21 cellular contexts compared by ENCODE assay signal in genomic region chr6:141290871-141291270, GRCh38.
DNase-seq lines count a peak whose midpoint lies in the region; ATAC-seq, FAIRE-seq and TF ChIP-seq lines count a peak whose summit lies in the region.
"Had no signal": no experiment of that assay in that cellular context is flagged by ENCODE, and none has a peak within 500 bp of the region (broad histone marks: within the 10 kb centered on the region; RNA-seq: fewer than 3 reads in every experiment).

No MANE protein-coding gene starts in this region.

- H3K79me2 ChIP-seq in mammary epithelial cell (ENCODE audit: insufficient read depth, low read length) (no peaks in the 10 kb centered on the region), endothelial cell of umbilical vein (ENCODE audit: control insufficient read depth, insufficient read depth, low read length) (no peaks in the 10 kb centered on the region)

- DNase-seq in MCF 10A (ENCODE audit: unreplicated experiment), result no peak
- DNase-seq in mammary epithelial cell, result no peak
- DNase-seq in NCI-H69 (lab: John Stamatoyannopoulos, UW), result peak; percentile 33
- no peak for DNase-seq in endothelial cell of umbilical vein (ENCODE audit: low read depth, low spot score)
- DNase-seq in D721Med (ENCODE audit: insufficient read length, low spot score), result no peak
- no peak for DNase-seq in activated T-cell treated with anti-CD3 and anti-CD28 coated beads, Interleukin-2, amount 50 U/mL, for 4 hours
- DNase-seq in GDM1 (lab: John Stamatoyannopoulos, UW), result no peak
- no peak for DNase-seq in HuH-7 (ENCODE audit: low spot score)
- DNase-seq: activated CD4-positive, alpha-beta memory T cell treated with anti-CD3 and anti-CD28 coated beads, Interleukin-2, amount 10 ng/mL, durations not matched to agents 7 days and 5 days; activated CD4-positive, CD25-positive, alpha-beta regulatory T cell; activated naive CD4-positive, alpha-beta T cell; activated T-cell treated with anti-CD3 and anti-CD28 coated beads for 4 hours; amniotic stem cell; Caco-2; NCI-H187 treated with DMSO at 0.1 percent for 48 hours; NCI-H226; upper lobe of right lung had no signal

- H3K36me3 ChIP-seq in mammary epithelial cell (ENCODE audit: insufficient read depth, low read length) (no peaks in the 10 kb centered on the region), endothelial cell of umbilical vein (ENCODE audit: control insufficient read depth in 2 of 2, extremely low read depth in 1 of 2, insufficient read depth in 2 of 2, low read length in 2 of 2) (no peaks in the 10 kb centered on the region)
- H3K36me3 ChIP-seq: cardiac muscle cell, upper lobe of right lung had no signal

- H3K27ac ChIP-seq in mammary epithelial cell (ENCODE audit: insufficient read depth, low read depth, low read length) (no peak overlapping the region), endothelial cell of umbilical vein (ENCODE audit: insufficient read depth, low read depth, low read length) (no peak overlapping the region)
- H3K27ac ChIP-seq: cardiac muscle cell, epithelial cell of prostate, upper lobe of right lung had no signal

- H3K27me3 ChIP-seq in mammary epithelial cell (ENCODE audit: insufficient read depth, low read length) (no peaks in the 10 kb centered on the region), endothelial cell of umbilical vein (ENCODE audit: control insufficient read depth in 2 of 2, insufficient read depth in 2 of 2, low read length in 2 of 2) (no peaks in the 10 kb centered on the region)
- H3K27me3 ChIP-seq: cardiac muscle cell, upper lobe of right lung had no signal

- no peaks in the 10 kb centered on the region for H3K9me1 ChIP-seq in endothelial cell of umbilical vein (replicated peaks; ENCODE audit: control insufficient read depth, extremely low read depth, insufficient read depth, low read length)

- H3K9ac ChIP-seq in mammary epithelial cell (ENCODE audit: insufficient read depth, low read length) (no peak overlapping the region), endothelial cell of umbilical vein (replicated peaks; ENCODE audit: extremely low read depth, insufficient read depth, low read length) (no peak overlapping the region)

- no peak for ATAC-seq in activated T-cell treated with anti-CD3 and anti-CD28 coated beads, Interleukin-2, amount 50 U/mL, for 4 hours
- ATAC-seq: upper lobe of right lung had no signal

- CTCF ChIA-PET in MCF 10A (lab: Yijun Ruan, JAX) (no interaction called here), mammary epithelial cell (lab: Charles Lee; ENCODE audit: low non-redundant PET) (no interaction called here), endothelial cell of umbilical vein (lab: Charles Lee) (interaction anchor here (1.0 kb wide), 1 partner anchor 11 kb away, joined by 3 read pairs; no protein-coding TSS in a partner anchor)

- FAIRE-seq in endothelial cell of umbilical vein (lab: Jason Lieb, UNC) (no peak), D721Med (lab: Jason Lieb, UNC) (no peak)

- peaks cover 6% of the 10 kb centered on the region for H3K36me3 Mint-ChIP-seq in MCF 10A (ENCODE audit: insufficient read depth, unreplicated experiment)
- H3K36me3 Mint-ChIP-seq in activated T-cell treated with anti-CD3 and anti-CD28 coated beads, Interleukin-2, amount 50 U/mL, for 4 hours (ENCODE audit: insufficient read depth), result no peaks in the 10 kb centered on the region
- H3K36me3 Mint-ChIP-seq: IgD-negative memory B cell had no signal

- H3K4me2 ChIP-seq in mammary epithelial cell (ENCODE audit: insufficient read depth, low read depth, low read length) (no peak overlapping the region), endothelial cell of umbilical vein (ENCODE audit: insufficient read depth, low read length) (no peak overlapping the region)

- in situ Hi-C loops in mammary epithelial cell (cut with MboI; ENCODE audit: low sequenced_read_pairs in 2 of 2), result no loop called here

- dilution Hi-C loops in mammary epithelial cell (cut with HindIII; ENCODE audit: low sequenced_read_pairs), result no loop called here
- dilution Hi-C loops in endothelial cell of umbilical vein (cut with MboI; ENCODE audit: extremely low pct_ligation_motif_present, low sequenced_read_pairs), result no loop called here

- H4K20me1 ChIP-seq in mammary epithelial cell (ENCODE audit: insufficient read depth, low read length), result no peaks in the 10 kb centered on the region
- H4K20me1 ChIP-seq in endothelial cell of umbilical vein (replicated peaks; ENCODE audit: control insufficient read depth, extremely low read depth, insufficient read depth, low read length), result no peaks in the 10 kb centered on the region

- H3K4me1 Mint-ChIP-seq in MCF 10A (ENCODE audit: insufficient read depth, unreplicated experiment), result peaks cover 6% of the 10 kb centered on the region
- H3K4me1 Mint-ChIP-seq in activated T-cell treated with anti-CD3 and anti-CD28 coated beads, Interleukin-2, amount 50 U/mL, for 4 hours (ENCODE audit: low read depth), result no peaks in the 10 kb centered on the region
- H3K4me1 Mint-ChIP-seq: activated CD4-positive, alpha-beta memory T cell treated with anti-CD3 and anti-CD28 coated beads, Interleukin-2, amount 10 ng/mL, durations not matched to agents 7 days and 5 days; IgD-negative memory B cell had no signal

- no peak for TF ChIP-seq CTCF in MCF 10A (IDR thresholded peaks at IDR 0.05; ENCODE audit: unreplicated experiment)
- TF ChIP-seq CTCF in mammary epithelial cell (conservative IDR thresholded peaks at IDR 0.05 in 1 of 2, IDR thresholded peaks at IDR 0.05 in 1 of 2; ENCODE audit: extremely low read depth in 1 of 2, insufficient read depth in 1 of 2, low read depth in 1 of 2, low read length in 2 of 2), result no peak
- TF ChIP-seq CTCF in endothelial cell of umbilical vein (IDR thresholded peaks at IDR 0.05; ENCODE audit: extremely low read depth in 1 of 2, insufficient read depth in 1 of 2, low read depth in 1 of 2, low read length in 2 of 2), result no peak
- no peak for TF ChIP-seq CTCF in D721Med (IDR thresholded peaks at IDR 0.05; ENCODE audit: insufficient read depth, missing control alignments)

- H3K9me3 Mint-ChIP-seq in MCF 10A (ENCODE audit: unreplicated experiment), result no peaks in the 10 kb centered on the region
- H3K9me3 Mint-ChIP-seq in activated T-cell treated with anti-CD3 and anti-CD28 coated beads, Interleukin-2, amount 50 U/mL, for 4 hours, result peaks cover 7% of the 10 kb centered on the region
- H3K9me3 Mint-ChIP-seq: activated CD4-positive, alpha-beta memory T cell treated with anti-CD3 and anti-CD28 coated beads, Interleukin-2, amount 10 ng/mL, durations not matched to agents 7 days and 5 days had no signal

- no peaks in the 10 kb centered on the region for H3K27me3 Mint-ChIP-seq in MCF 10A (ENCODE audit: insufficient read depth, unreplicated experiment)
- H3K27me3 Mint-ChIP-seq in activated T-cell treated with anti-CD3 and anti-CD28 coated beads, Interleukin-2, amount 50 U/mL, for 4 hours (ENCODE audit: low read depth), result no peaks in the 10 kb centered on the region
- H3K27me3 Mint-ChIP-seq: activated CD4-positive, alpha-beta memory T cell treated with anti-CD3 and anti-CD28 coated beads, Interleukin-2, amount 10 ng/mL, durations not matched to agents 7 days and 5 days; dendritic cell treated with granulocyte-macrophage colony-stimulating factor and Interleukin-4, amounts not matched to agents 40 ng/mL and 50 ng/mL, for 4 days; IgD-negative memory B cell had no signal

- H3K4me3 ChIP-seq in mammary epithelial cell (replicated peaks in 1 of 3; ENCODE audit: insufficient read depth in 1 of 3, low read depth in 2 of 3, low read length in 3 of 3) (no peak overlapping the region), endothelial cell of umbilical vein (replicated peaks in 1 of 3; ENCODE audit: insufficient read depth in 1 of 3, low read depth in 1 of 3, low read length in 3 of 3) (no peak overlapping the region)
- H3K4me3 ChIP-seq: cardiac muscle cell, upper lobe of right lung had no signal

- H3K9me3 ChIP-seq in mammary epithelial cell (replicated peaks; ENCODE audit: insufficient read depth, low read length) (no peaks in the 10 kb centered on the region), endothelial cell of umbilical vein (replicated peaks; ENCODE audit: control insufficient read depth, insufficient read depth, low read length) (no peaks in the 10 kb centered on the region)
- H3K9me3 ChIP-seq: Caco-2, upper lobe of right lung had no signal

- intact Hi-C loops in MCF 10A (cut with micrococcal nuclease) (no loop called here), mammary epithelial cell (cut with micrococcal nuclease) (no loop called here), endothelial cell of umbilical vein (cut with micrococcal nuclease) (no loop called here)

- H3K4me1 ChIP-seq in mammary epithelial cell (ENCODE audit: insufficient read depth, low read length) (no peaks in the 10 kb centered on the region), endothelial cell of umbilical vein (ENCODE audit: control insufficient read depth, extremely low read depth, insufficient read depth, low read length) (peaks cover 4% of the 10 kb centered on the region)
- H3K4me1 ChIP-seq: Caco-2, upper lobe of right lung had no signal

- H3K4me3 Mint-ChIP-seq in MCF 10A (ENCODE audit: unreplicated experiment), result no peak overlapping the region
- no peak overlapping the region for H3K4me3 Mint-ChIP-seq in activated T-cell treated with anti-CD3 and anti-CD28 coated beads, Interleukin-2, amount 50 U/mL, for 4 hours
- H3K4me3 Mint-ChIP-seq: activated CD4-positive, alpha-beta memory T cell treated with anti-CD3 and anti-CD28 coated beads, Interleukin-2, amount 10 ng/mL, durations not matched to agents 7 days and 5 days; dendritic cell treated with granulocyte-macrophage colony-stimulating factor and Interleukin-4, amounts not matched to agents 40 ng/mL and 50 ng/mL, for 4 days; IgD-negative memory B cell had no signal

- 100% methylated on average over 1 of the region's 1 CpG for WGBS in mammary epithelial cell (ENCODE audit: low coverage, missing lambda C conversion rate)

- BruUV-seq in MCF 10A (replicated peaks; lab: Mats Ljungman, UMichigan) (no TSS peak), mammary epithelial cell (replicated peaks; lab: Mats Ljungman, UMichigan) (no TSS peak), endothelial cell of umbilical vein (replicated peaks; lab: Mats Ljungman, UMichigan) (no TSS peak)

- H3K27ac Mint-ChIP-seq in MCF 10A (ENCODE audit: low read depth, unreplicated experiment), result peak overlapping the region; percentile 59
- H3K27ac Mint-ChIP-seq: activated CD4-positive, alpha-beta memory T cell treated with anti-CD3 and anti-CD28 coated beads, Interleukin-2, amount 10 ng/mL, durations not matched to agents 7 days and 5 days; dendritic cell treated with granulocyte-macrophage colony-stimulating factor and Interleukin-4, amounts not matched to agents 40 ng/mL and 50 ng/mL, for 4 days; IgD-negative memory B cell had no signal

- TF ChIP-seq POLR2A in endothelial cell of umbilical vein (IDR thresholded peaks at IDR 0.05; ENCODE audit: low read depth, low read length), result no peak

- no peak overlapping the region for H2AFZ ChIP-seq in mammary epithelial cell (ENCODE audit: low read depth, low read length)
- peak overlapping the region; percentile 64 for H2AFZ ChIP-seq in endothelial cell of umbilical vein (ENCODE audit: low read depth, low read length)

- POLR2A ChIA-PET in MCF 10A (lab: Yijun Ruan, JAX) (interaction anchor here (0.5 to 0.7 kb wide), 4 partner anchors 68 to 509 kb away, joined by 3 read pairs; no protein-coding TSS in a partner anchor), endothelial cell of umbilical vein (lab: Charles Lee) (no interaction called here)

TF ChIP-seq in endothelial cell of umbilical vein, 7 proteins besides CTCF, POLR2A, EP300 and RAD21 (continues in another document):
- no peak for TF ChIP-seq POLR2AphosphoS5 (IDR thresholded peaks at IDR 0.05; ENCODE audit: insufficient read depth, low read depth, low read length)
